8 cellular contexts compared by ENCODE assay signal in the genomic region with DNA sequence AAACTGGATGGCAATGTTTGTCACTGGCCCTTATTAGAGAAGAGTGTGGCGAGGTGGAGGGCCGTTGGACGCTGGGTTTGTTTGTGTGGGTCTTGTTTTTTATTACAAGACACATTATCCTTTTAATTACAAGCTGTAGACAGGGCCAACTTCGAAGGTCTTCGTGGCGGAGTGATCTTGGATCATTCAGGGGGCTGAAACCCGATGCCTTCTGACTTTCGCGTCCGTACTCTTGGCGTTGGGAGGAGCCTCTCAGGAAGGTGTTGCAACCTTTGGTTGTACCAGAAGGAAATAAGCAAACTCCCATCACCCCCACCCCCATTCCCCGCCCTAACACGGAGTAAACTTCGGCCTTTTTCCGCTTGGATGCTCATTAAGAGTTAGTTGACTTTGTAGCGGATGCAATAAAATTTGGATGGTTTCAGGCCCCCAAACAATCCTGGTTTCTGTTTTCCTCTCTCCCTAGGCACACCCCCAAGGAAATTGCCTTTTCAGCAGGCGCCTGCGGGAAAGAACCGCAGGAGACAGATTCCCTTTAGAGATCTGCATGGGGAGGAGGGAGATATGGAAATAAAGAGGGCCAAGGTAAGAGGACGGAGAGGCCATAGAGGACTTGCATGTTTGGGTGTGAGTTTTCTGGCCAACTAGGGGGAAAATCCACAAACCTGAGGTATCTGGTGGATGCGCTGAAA.
A peak's percentile ranks its signal among the peaks of the same experiment; 100 is the strongest.
DNase-seq lines count a peak whose midpoint lies in the region; ATAC-seq and TF ChIP-seq lines count a peak whose summit lies in the region.

No MANE protein-coding gene starts in this region.

- H3K36me3 ChIP-seq in HUES64 (ENCODE audit: insufficient read depth, low read length), result no peaks in the 10 kb centered on the region
- H3K36me3 ChIP-seq in iPS-18a (ENCODE audit: control insufficient read depth, low read depth, low read length), result no peaks in the 10 kb centered on the region

- H3K27me3 Mint-ChIP-seq in naive thymus-derived CD8-positive, alpha-beta T cell, result peaks cover 27 to 61% (median 40%) of the 10 kb centered on the region in 5 donors
- H3K27me3 Mint-ChIP-seq in activated T-helper 17 cell treated with anti-CD3 and anti-CD28 coated beads, Interleukin-2, amount 50 U/mL, for 72 hours, result peaks cover 47% of the 10 kb centered on the region

- no peak overlapping the region for H3K27ac Mint-ChIP-seq in naive thymus-derived CD8-positive, alpha-beta T cell
- H3K27ac Mint-ChIP-seq in activated T-helper 17 cell treated with anti-CD3 and anti-CD28 coated beads, Interleukin-2, amount 50 U/mL, for 72 hours, result no peak overlapping the region

- CTCF ChIA-PET in RWPE1 (lab: Yijun Ruan, JAX), result no interaction called here

- peaks cover 6 to 21% (median 17%) of the 10 kb centered on the region in 4 donors for H3K4me1 Mint-ChIP-seq in naive thymus-derived CD8-positive, alpha-beta T cell
- H3K4me1 Mint-ChIP-seq in activated T-helper 17 cell treated with anti-CD3 and anti-CD28 coated beads, Interleukin-2, amount 50 U/mL, for 72 hours, result peaks cover 4% of the 10 kb centered on the region

- H3K27me3 ChIP-seq in HUES64 (ENCODE audit: insufficient read depth, low read length), result peaks cover 77% of the 10 kb centered on the region
- peaks cover 85% of the 10 kb centered on the region for H3K27me3 ChIP-seq in iPS-18a (ENCODE audit: control insufficient read depth, insufficient read depth, low read length)

- H3K4me3 ChIP-seq in AG10803 (ENCODE audit: low read length) (peak overlapping the region; percentile 63), HUES64 (ENCODE audit: low read length) (peak overlapping the region; percentile 76), iPS-18a (ENCODE audit: low read length) (peak overlapping the region; percentile 78)

- ATAC-seq in naive thymus-derived CD8-positive, alpha-beta T cell, result no peak
- ATAC-seq in activated T-helper 17 cell treated with anti-CD3 and anti-CD28 coated beads, Interleukin-2, amount 50 U/mL, for 72 hours (replicated peaks), result no peak

- H3K9me3 Mint-ChIP-seq in naive thymus-derived CD8-positive, alpha-beta T cell, result peaks cover 0 to 42% (median 22%) of the 10 kb centered on the region in 9 donors
- H3K9me3 Mint-ChIP-seq in activated T-helper 17 cell treated with anti-CD3 and anti-CD28 coated beads, Interleukin-2, amount 50 U/mL, for 72 hours, result peaks cover 8% of the 10 kb centered on the region

- H3K9ac ChIP-seq in HUES64 (ENCODE audit: low read depth, low read length), result peak overlapping the region; percentile 63; the same call in 1 of the 2 replicates
- peak overlapping the region; percentile 68 for H3K9ac ChIP-seq in iPS-18a (ENCODE audit: low read length)

- 1% methylated on average over 18 of the region's 21 CpGs for WGBS in HUES64

- H3K4me1 ChIP-seq in HUES64 (ENCODE audit: insufficient read depth, low read length), result peaks cover 42% of the 10 kb centered on the region
- peaks cover 43% of the 10 kb centered on the region for H3K4me1 ChIP-seq in iPS-18a (ENCODE audit: control insufficient read depth, low read depth, low read length)

- TF ChIP-seq CTCF in AG10803 (conservative IDR thresholded peaks at IDR 0.05; ENCODE audit: low read length) (no peak), RWPE1 (conservative IDR thresholded peaks at IDR 0.05; ENCODE audit: low read depth) (no peak)

- POLR2A ChIA-PET in RWPE1 (lab: Yijun Ruan, JAX; ENCODE audit: low non-redundant PET), result no interaction called here
- POLR2A ChIA-PET in naive thymus-derived CD8-positive, alpha-beta T cell (lab: Charles Lee), result no interaction called here

- H3K36me3 Mint-ChIP-seq in naive thymus-derived CD8-positive, alpha-beta T cell, result peaks cover 2 to 27% (median 5%) of the 10 kb centered on the region in 3 donors
- H3K36me3 Mint-ChIP-seq in activated T-helper 17 cell treated with anti-CD3 and anti-CD28 coated beads, Interleukin-2, amount 50 U/mL, for 72 hours (ENCODE audit: low read depth), result peaks cover 29% of the 10 kb centered on the region

- no peak overlapping the region for H3K4me3 Mint-ChIP-seq in naive thymus-derived CD8-positive, alpha-beta T cell
- no peak overlapping the region for H3K4me3 Mint-ChIP-seq in activated T-helper 17 cell treated with anti-CD3 and anti-CD28 coated beads, Interleukin-2, amount 50 U/mL, for 72 hours

- DNase-seq in AG10803 (ENCODE audit: low read depth) (peak; percentile 80), RWPE1 (ENCODE audit: low spot score) (peak; percentile 64), NCI-H774 (lab: John Stamatoyannopoulos, UW) (no peak), NK-92 (lab: John Stamatoyannopoulos, UW; ENCODE audit: unreplicated experiment) (no peak)
- DNase-seq in naive thymus-derived CD8-positive, alpha-beta T cell, result no peak

- no peaks in the 10 kb centered on the region for H3K9me3 ChIP-seq in HUES64 (ENCODE audit: insufficient read depth, low read depth, low read length)
- H3K9me3 ChIP-seq in iPS-18a (ENCODE audit: control insufficient read depth, low read depth, low read length), result no peaks in the 10 kb centered on the region

- H3K27ac ChIP-seq in HUES64 (ENCODE audit: low read depth, low read length) (peak overlapping the region; percentile 88), RWPE1 (peak overlapping the region; percentile 97), iPS-18a (ENCODE audit: low read length) (no peak overlapping the region)

Comparison
In these comparisons a context has a peak if more than half of its experiments do, and no peak if none do; other contexts are left out.
1. DNase-seq: peak in AG10803 (single experiment) and RWPE1 (single experiment); none in NCI-H774 (single experiment), naive thymus-derived CD8-positive, alpha-beta T cell (0 of 10) and NK-92 (single experiment).
2. Peak in every context shown above with its lines, with median percentiles within 50 percentile points of each other: H3K4me3 ChIP-seq.